8 cellular contexts compared by ENCODE assay signal in the genomic region with DNA sequence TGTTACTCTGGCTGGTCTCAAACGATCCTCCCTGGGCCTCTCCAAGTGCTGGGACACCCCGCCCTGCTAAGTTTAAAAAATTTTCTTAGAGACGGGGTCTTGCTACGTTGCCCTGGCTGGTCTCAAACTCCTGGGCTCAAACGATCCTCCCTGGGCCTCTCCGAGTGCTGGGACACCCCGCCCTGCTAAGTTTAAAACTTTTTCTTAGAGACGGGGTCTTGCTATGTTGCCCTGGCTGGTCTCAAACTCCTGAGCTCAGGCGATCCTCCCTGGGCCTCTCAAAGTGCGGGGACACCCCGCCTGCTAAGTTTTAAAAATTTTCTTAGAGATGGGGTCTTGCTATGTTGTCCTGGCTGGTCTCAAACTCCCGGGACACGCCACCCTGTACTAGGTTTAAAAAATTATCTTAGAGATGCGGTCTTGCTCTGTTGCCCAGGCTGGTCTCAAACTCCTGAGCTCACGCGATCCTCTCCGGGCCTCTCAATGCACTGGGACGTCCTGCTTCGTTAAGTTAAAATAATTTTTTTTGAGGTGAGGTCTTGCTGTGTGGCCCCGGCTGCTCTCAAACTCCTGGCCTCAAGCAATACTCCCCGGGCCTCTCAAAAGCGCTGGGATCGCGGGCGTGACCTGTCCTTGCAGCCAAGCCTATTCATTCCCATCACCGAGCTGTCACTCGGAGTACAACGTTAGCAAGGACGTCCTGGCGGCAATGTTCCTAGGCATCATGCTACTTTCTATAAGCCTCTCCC. TPM values are rescaled to one million over a fixed set of nuclear protein-coding genes. Genes with fewer than 3 reads are reported as not detected.
DNase-seq lines count a peak whose midpoint lies in the region; ATAC-seq and TF ChIP-seq lines count a peak whose summit lies in the region.

No MANE protein-coding gene starts in this region.

- TF ChIP-seq POLR2A in NB4 (IDR thresholded peaks at IDR 0.05; ENCODE audit: extremely low read depth, insufficient read length) = no peak

- peaks cover 39 to 49% of the 10 kb centered on the region in 2 donors for H3K36me3 ChIP-seq in duodenal mucosa (ENCODE audit: control insufficient read depth in 1 of 2, insufficient read depth in 2 of 2, low read length in 2 of 2)

- ATAC-seq in naive B cell (ENCODE audit: low read depth in 2 of 2) (no peak), GM21360 (IDR thresholded peaks at IDR 0.05; ENCODE audit: unreplicated experiment) (no peak), HG03139 (IDR thresholded peaks at IDR 0.05; ENCODE audit: unreplicated experiment) (no peak), HG02610 (IDR thresholded peaks at IDR 0.05; ENCODE audit: unreplicated experiment) (no peak)

- H3K27ac ChIP-seq in duodenal mucosa (ENCODE audit: low read depth, low read length) = no peak overlapping the region

- H3K27me3 Mint-ChIP-seq in naive B cell = no peaks in the 10 kb centered on the region

- peaks cover 9 to 29% of the 10 kb centered on the region in 2 donors for H3K36me3 Mint-ChIP-seq in naive B cell

- peaks cover 0 to 5% (median 0%) of the 10 kb centered on the region in 7 donors for H3K9me3 Mint-ChIP-seq in naive B cell

- peak overlapping the region in 4 of 6 donors; percentile 62 to 96 (median 82) for H3K27ac Mint-ChIP-seq in naive B cell

- peak overlapping the region; percentile 100 for H3K4me3 ChIP-seq in AG04449 (ENCODE audit: low read depth, low read length)
- peak overlapping the region; percentile 100 for H3K4me3 ChIP-seq in NB4 (ENCODE audit: low read depth, low read length)
- H3K4me3 ChIP-seq in duodenal mucosa (ENCODE audit: low read depth in 1 of 2, low read length in 2 of 2) = peak overlapping the region; percentile 79 to 98

- DNase-seq in AG04449 (ENCODE audit: low read depth, low spot score) (no peak), NB4 (ENCODE audit: low read depth) (no peak), naive B cell (no peak), NCI-H146 treated with DMSO at 0.1 percent for 48 hours (lab: John Stamatoyannopoulos, UW; ENCODE audit: unreplicated experiment) (no peak)

- H3K4me1 ChIP-seq in duodenal mucosa (ENCODE audit: control insufficient read depth in 1 of 2, insufficient read depth in 2 of 2, low read length in 2 of 2) = peaks cover 11 to 41% of the 10 kb centered on the region in 2 donors

- CTCF ChIA-PET in AG04449 (lab: Yijun Ruan, JAX) = no interaction called here

- peaks cover 42 to 55% (median 48%) of the 10 kb centered on the region in 3 donors for H3K4me1 Mint-ChIP-seq in naive B cell

- H3K27me3 ChIP-seq in duodenal mucosa (ENCODE audit: control insufficient read depth in 1 of 2, insufficient read depth in 2 of 2, low read length in 2 of 2) = no peaks in the 10 kb centered on the region

- peak overlapping the region; percentile 88 to 97 (median 93) for H3K4me3 Mint-ChIP-seq in naive B cell

- TF ChIP-seq CTCF in AG04449 (IDR thresholded peaks at IDR 0.05; ENCODE audit: insufficient read depth, low read length, missing control alignments) (no peak), NB4 (IDR thresholded peaks at IDR 0.05; ENCODE audit: low read depth, low read length) (no peak)

- H3K9me3 ChIP-seq in duodenal mucosa (ENCODE audit: control insufficient read depth in 1 of 2, low read length in 2 of 2) = no peaks in the 10 kb centered on the region

- peak overlapping the region; percentile 65 to 88 for H3K9ac ChIP-seq in duodenal mucosa (ENCODE audit: low read depth in 1 of 2, low read length in 2 of 2)

- POLR2A ChIA-PET in AG04449 (lab: Yijun Ruan, JAX) = no interaction called here

RNA-seq across cellular contexts. Expression of gene SLC25A6, which starts 1.1 kb away (rescaled TPM):
- 100 to 1,000 TPM; 411 to 627 (median 548) TPM for polyA plus RNA-seq in naive B cell (ENCODE audit: low read depth in 6 of 6)

RNA-seq across cellular contexts. Expression of gene IL3RA, which starts 54.2 kb away (rescaled TPM):
- 10 to 100 TPM in 2 of 6 donors, 1 to 10 TPM in 4; 4.1 to 33.6 (median 7.5) TPM for polyA plus RNA-seq in naive B cell (ENCODE audit: low read depth in 6 of 6)
